10 cellular contexts compared by ENCODE assay signal in the genomic region with DNA sequence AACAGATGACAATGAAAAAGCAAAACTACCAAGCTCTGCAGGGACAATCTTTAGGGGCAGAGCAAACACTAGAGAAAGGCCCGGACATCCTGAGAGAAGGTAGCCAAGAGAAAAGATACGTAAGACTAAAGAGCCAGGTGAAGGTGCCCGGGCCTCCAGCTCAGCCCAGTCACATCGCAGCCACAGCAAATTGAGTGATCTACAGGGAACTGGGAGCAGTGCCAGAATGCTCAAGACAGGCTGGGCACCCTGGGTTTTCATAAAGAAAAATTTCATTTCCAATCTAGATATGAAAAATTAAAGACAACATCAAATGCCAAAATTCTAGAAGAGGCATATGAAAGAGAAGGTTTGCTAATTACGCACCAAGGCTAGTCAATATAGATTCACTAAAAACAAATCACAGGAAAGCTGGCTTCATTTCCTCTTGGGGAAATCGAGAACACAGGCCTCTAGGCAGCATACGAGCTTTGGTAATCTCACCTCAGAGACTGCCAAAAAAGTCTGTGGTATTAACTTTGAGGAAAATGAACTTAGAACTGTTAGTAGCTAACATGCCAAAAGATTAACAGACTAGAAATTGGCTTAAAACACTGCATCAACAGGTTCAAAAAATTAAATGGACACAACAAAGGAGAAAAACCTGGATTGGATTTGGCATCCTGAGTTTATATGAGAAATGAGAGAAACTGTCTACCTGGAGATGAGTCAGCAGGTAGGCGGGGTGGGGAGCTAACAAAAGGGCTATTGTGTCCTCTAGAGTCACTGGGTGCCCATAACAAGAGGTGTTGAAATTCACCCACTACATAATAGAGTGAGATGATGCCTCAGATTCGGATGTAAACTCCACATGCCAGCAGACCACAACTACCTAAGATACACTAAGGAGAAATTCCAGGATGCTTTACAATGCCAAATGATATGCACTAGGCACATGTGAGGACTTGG. TPM values are rescaled to one million over a fixed set of nuclear protein-coding genes. Genes with fewer than 3 reads are reported as not detected.
DNase-seq lines count a peak whose midpoint lies in the region; ATAC-seq and TF ChIP-seq lines count a peak whose summit lies in the region.
"Had no signal": no experiment of that assay in that cellular context is flagged by ENCODE, and none has a peak within 500 bp of the region (broad histone marks: within the 10 kb centered on the region; RNA-seq: fewer than 3 reads in every experiment).

No MANE protein-coding gene starts in this region.

- ATAC-seq in activated CD4-positive, alpha-beta T cell treated with anti-CD3 and anti-CD28 coated beads for 36 hours: peak; percentile 61
- ATAC-seq in right cardiac atrium: peak; percentile 50 to 52
- no peak for ATAC-seq in stimulated activated naive B cell treated with anti-CD40 and anti-IgM and Interleukin-4, amounts not matched to agents 10 μg/mL and 1 μg/mL and 100 μg/mL, for 72 hours (replicated peaks)
- no peak for ATAC-seq in GM19035 (IDR thresholded peaks at IDR 0.05; ENCODE audit: unreplicated experiment)

- H3K36me3 ChIP-seq in Peyer's patch (peaks cover 0 to 39% (median 0%) of the 10 kb centered on the region in 3 donors), neuronal stem cell (replicated peaks in 1 of 2; ENCODE audit: control insufficient read depth in 2 of 2, insufficient read depth in 2 of 2, low read length in 2 of 2) (peaks cover 10 to 87% of the 10 kb centered on the region in 2 donors)

- no peak overlapping the region for H2BK5ac ChIP-seq in neuronal stem cell (ENCODE audit: low read length)

- H3K27me3 Mint-ChIP-seq in activated CD4-positive, alpha-beta T cell treated with anti-CD3 and anti-CD28 coated beads for 36 hours: no peaks in the 10 kb centered on the region
- H3K27me3 Mint-ChIP-seq in activated CD4-positive, alpha-beta T cell treated with anti-CD3 and anti-CD28 coated beads, Interleukin-2, amount 10 ng/mL, durations not matched to agents 7 days and 5 days: no peaks in the 10 kb centered on the region
- no peaks in the 10 kb centered on the region for H3K27me3 Mint-ChIP-seq in stimulated activated naive B cell treated with anti-CD40 and anti-IgM and Interleukin-4, amounts not matched to agents 10 μg/mL and 1 μg/mL and 100 μg/mL, for 72 hours
- H3K27me3 Mint-ChIP-seq: B cell had no signal

- H3K79me1 ChIP-seq in neuronal stem cell (ENCODE audit: low read depth, low read length): peaks cover 2% of the 10 kb centered on the region

- POLR2A ChIA-PET in activated CD4-positive, alpha-beta T cell treated with anti-CD3 and anti-CD28 coated beads for 36 hours (lab: Charles Lee): no interaction called here
- POLR2A ChIA-PET in activated CD4-positive, alpha-beta T cell treated with anti-CD3 and anti-CD28 coated beads, Interleukin-2, amount 10 ng/mL, durations not matched to agents 7 days and 5 days (lab: Charles Lee): no interaction called here

- H3K4me1 Mint-ChIP-seq in activated CD4-positive, alpha-beta T cell treated with anti-CD3 and anti-CD28 coated beads for 36 hours: peaks cover 66% of the 10 kb centered on the region
- H3K4me1 Mint-ChIP-seq in activated CD4-positive, alpha-beta T cell treated with anti-CD3 and anti-CD28 coated beads, Interleukin-2, amount 10 ng/mL, durations not matched to agents 7 days and 5 days: peaks cover 62% of the 10 kb centered on the region
- H3K4me1 Mint-ChIP-seq in stimulated activated naive B cell treated with anti-CD40 and anti-IgM and Interleukin-4, amounts not matched to agents 10 μg/mL and 1 μg/mL and 100 μg/mL, for 72 hours: peaks cover 24 to 68% of the 10 kb centered on the region in 2 donors

- no peak for TF ChIP-seq CTCF in Peyer's patch (IDR thresholded peaks at IDR 0.05)

- H2BK120ac ChIP-seq in neuronal stem cell (ENCODE audit: low read depth, low read length): no peak overlapping the region

- no peak overlapping the region for H3K4ac ChIP-seq in neuronal stem cell (ENCODE audit: low read length)

- H3K27ac Mint-ChIP-seq in activated CD4-positive, alpha-beta T cell treated with anti-CD3 and anti-CD28 coated beads for 36 hours: no peak overlapping the region
- no peak overlapping the region for H3K27ac Mint-ChIP-seq in activated CD4-positive, alpha-beta T cell treated with anti-CD3 and anti-CD28 coated beads, Interleukin-2, amount 10 ng/mL, durations not matched to agents 7 days and 5 days
- peak overlapping the region; percentile 51 for H3K27ac Mint-ChIP-seq in stimulated activated naive B cell treated with anti-CD40 and anti-IgM and Interleukin-4, amounts not matched to agents 10 μg/mL and 1 μg/mL and 100 μg/mL, for 72 hours
- H3K27ac Mint-ChIP-seq: B cell had no signal

- H3K9me3 Mint-ChIP-seq in activated CD4-positive, alpha-beta T cell treated with anti-CD3 and anti-CD28 coated beads for 36 hours (ENCODE audit: low read depth): no peaks in the 10 kb centered on the region
- H3K9me3 Mint-ChIP-seq in activated CD4-positive, alpha-beta T cell treated with anti-CD3 and anti-CD28 coated beads, Interleukin-2, amount 10 ng/mL, durations not matched to agents 7 days and 5 days: no peaks in the 10 kb centered on the region
- H3K9me3 Mint-ChIP-seq in stimulated activated naive B cell treated with anti-CD40 and anti-IgM and Interleukin-4, amounts not matched to agents 10 μg/mL and 1 μg/mL and 100 μg/mL, for 72 hours: no peaks in the 10 kb centered on the region

- no peaks in the 10 kb centered on the region for H3K9me3 ChIP-seq in Peyer's patch
- no peaks in the 10 kb centered on the region for H3K9me3 ChIP-seq in right cardiac atrium (ENCODE audit: control insufficient read depth, low read length)
- H3K9me3 ChIP-seq in neuronal stem cell (replicated peaks in 1 of 2; ENCODE audit: control insufficient read depth in 2 of 2, insufficient read depth in 1 of 2, low read depth in 1 of 2, low read length in 2 of 2): no peaks in the 10 kb centered on the region
- H3K9me3 ChIP-seq: neutrophil had no signal

- H2BK15ac ChIP-seq in neuronal stem cell (ENCODE audit: low read length): no peak overlapping the region

- H3K4me3 Mint-ChIP-seq in activated CD4-positive, alpha-beta T cell treated with anti-CD3 and anti-CD28 coated beads for 36 hours: no peak overlapping the region
- no peak overlapping the region for H3K4me3 Mint-ChIP-seq in activated CD4-positive, alpha-beta T cell treated with anti-CD3 and anti-CD28 coated beads, Interleukin-2, amount 10 ng/mL, durations not matched to agents 7 days and 5 days
- no peak overlapping the region for H3K4me3 Mint-ChIP-seq in stimulated activated naive B cell treated with anti-CD40 and anti-IgM and Interleukin-4, amounts not matched to agents 10 μg/mL and 1 μg/mL and 100 μg/mL, for 72 hours
- H3K4me3 Mint-ChIP-seq: B cell had no signal

- no peak overlapping the region for H4K91ac ChIP-seq in neuronal stem cell (ENCODE audit: low read depth, low read length, poor library complexity)

- H2AFZ ChIP-seq in neuronal stem cell (ENCODE audit: low read length): no peak overlapping the region

- DNase-seq in activated CD4-positive, alpha-beta T cell treated with anti-CD3 and anti-CD28 coated beads for 36 hours: peak; percentile 45
- no peak for DNase-seq in activated CD4-positive, alpha-beta T cell treated with anti-CD3 and anti-CD28 coated beads, Interleukin-2, amount 10 ng/mL, durations not matched to agents 7 days and 5 days
- DNase-seq in Peyer's patch (peak in 1 of 3 donors; percentile 69), right cardiac atrium (peak in 1 of 3 donors; percentile 27), neuronal stem cell (ENCODE audit: low spot score) (no peak), medulla oblongata (ENCODE audit: extremely low spot score) (no peak)
- DNase-seq in stimulated activated naive B cell treated with anti-CD40 and anti-IgM and Interleukin-4, amounts not matched to agents 10 μg/mL and 1 μg/mL and 100 μg/mL, for 72 hours: no peak

- no peak overlapping the region for H3K23ac ChIP-seq in neuronal stem cell (ENCODE audit: low read depth, low read length, poor library complexity)

- H3K4me3 ChIP-seq in Peyer's patch (no peak overlapping the region), right cardiac atrium (ENCODE audit: low read length) (no peak overlapping the region), neuronal stem cell (ENCODE audit: low read length in 2 of 2) (no peak overlapping the region)

- WGBS in right cardiac atrium: 29% methylated on average over 9 of the region's 9 CpGs
- no CpG with 5 or more reads among the region's 9 CpGs for WGBS in neuronal stem cell (ENCODE audit: extremely low coverage in 2 of 2, insufficient read length in 2 of 2, insufficient replicate concordance in 1 of 2), 2 donors

- intact Hi-C loops in activated CD4-positive, alpha-beta T cell treated with anti-CD3 and anti-CD28 coated beads for 36 hours (cut with DNase I, micrococcal nuclease): no loop called here
- intact Hi-C loops in right cardiac atrium (cut with DNase I): no loop called here

- no peak overlapping the region for H3K14ac ChIP-seq in neuronal stem cell (ENCODE audit: low read length)

- no peak overlapping the region for H4K8ac ChIP-seq in neuronal stem cell (ENCODE audit: low read depth, low read length)

- H3K27ac ChIP-seq in Peyer's patch (peak overlapping the region in 3 of 4 donors; percentile 29 to 51 (median 37)), right cardiac atrium (ENCODE audit: low read length) (peak overlapping the region; percentile 25), neuronal stem cell (replicated peaks; ENCODE audit: low read length) (no peak overlapping the region)
- H3K27ac ChIP-seq: neutrophil had no signal

- no peak overlapping the region for H3K4me2 ChIP-seq in neuronal stem cell (ENCODE audit: insufficient read depth, low read length, poor library complexity, severe bottlenecking)

- H3K27me3 ChIP-seq in Peyer's patch: no peaks in the 10 kb centered on the region
- no peaks in the 10 kb centered on the region for H3K27me3 ChIP-seq in right cardiac atrium (ENCODE audit: control insufficient read depth, insufficient read depth)
- H3K27me3 ChIP-seq in neuronal stem cell (ENCODE audit: control insufficient read depth in 3 of 3, insufficient read depth in 3 of 3, low read depth in 1 of 3, low read length in 3 of 3): no peaks in the 10 kb centered on the region
- H3K27me3 ChIP-seq: neutrophil had no signal

- no peak overlapping the region for H3K9ac ChIP-seq in neuronal stem cell (ENCODE audit: low read depth, low read length, poor library complexity)

- peak in 1 of 2 donors; percentile 17 for TF ChIP-seq POLR2A in Peyer's patch (IDR thresholded peaks at IDR 0.05)

- CTCF ChIA-PET in activated CD4-positive, alpha-beta T cell treated with anti-CD3 and anti-CD28 coated beads for 36 hours (lab: Charles Lee): interaction anchor here (1.1 kb wide), 1 partner anchor 107 kb away, joined by 3 read pairs; no protein-coding TSS in a partner anchor
- CTCF ChIA-PET in activated CD4-positive, alpha-beta T cell treated with anti-CD3 and anti-CD28 coated beads, Interleukin-2, amount 10 ng/mL, durations not matched to agents 7 days and 5 days (lab: Charles Lee): interaction anchor here (1.3 kb wide), 1 partner anchor 7 kb away, joined by 3 read pairs; no protein-coding TSS in a partner anchor

- no peak overlapping the region for H2AK5ac ChIP-seq in neuronal stem cell (ENCODE audit: low read depth, low read length)

- peaks cover 53% of the 10 kb centered on the region for H3K36me3 Mint-ChIP-seq in activated CD4-positive, alpha-beta T cell treated with anti-CD3 and anti-CD28 coated beads for 36 hours (ENCODE audit: low read depth)
- H3K36me3 Mint-ChIP-seq in activated CD4-positive, alpha-beta T cell treated with anti-CD3 and anti-CD28 coated beads, Interleukin-2, amount 10 ng/mL, durations not matched to agents 7 days and 5 days (ENCODE audit: low read depth): peaks cover 52% of the 10 kb centered on the region
- H3K36me3 Mint-ChIP-seq in stimulated activated naive B cell treated with anti-CD40 and anti-IgM and Interleukin-4, amounts not matched to agents 10 μg/mL and 1 μg/mL and 100 μg/mL, for 72 hours: peaks cover 13 to 39% of the 10 kb centered on the region in 2 donors

- H3K18ac ChIP-seq in neuronal stem cell (ENCODE audit: low read length): no peak overlapping the region

- peaks cover 0 to 63% (median 12%) of the 10 kb centered on the region in 4 donors for H3K4me1 ChIP-seq in Peyer's patch
- peaks cover 13% of the 10 kb centered on the region for H3K4me1 ChIP-seq in right cardiac atrium (ENCODE audit: control insufficient read depth, insufficient read depth, low read length)
- H3K4me1 ChIP-seq in neuronal stem cell (ENCODE audit: control insufficient read depth in 2 of 2, insufficient read depth in 1 of 2, low read depth in 1 of 2, low read length in 2 of 2): peaks cover 12 to 17% of the 10 kb centered on the region in 2 donors

- H2BK12ac ChIP-seq in neuronal stem cell (ENCODE audit: low read length): no peak overlapping the region

RNA-seq across cellular contexts. Expression of a gene that starts 6.6 kb away (rescaled TPM):
- total RNA-seq in activated CD4-positive, alpha-beta T cell treated with anti-CD3 and anti-CD28 coated beads for 36 hours: 10 to 100 TPM; 65.1 to 91.8 TPM
- total RNA-seq in activated CD4-positive, alpha-beta T cell treated with anti-CD3 and anti-CD28 coated beads, Interleukin-2, amount 10 ng/mL, durations not matched to agents 7 days and 5 days: 100 to 1,000 TPM; 101 to 111 TPM
- 100 to 1,000 TPM; 117 to 184 (median 138) TPM for total RNA-seq in Peyer's patch
- total RNA-seq in right cardiac atrium: 10 to 100 TPM; 56.5 to 90.9 (median 61.6) TPM
- polyA plus RNA-seq in right cardiac atrium: 41.1 TPM
- 91.9 TPM for polyA plus RNA-seq in neuronal stem cell (2013, experiment 1 of 2)
- polyA plus RNA-seq in neuronal stem cell (2013, experiment 2 of 2): 92.3 TPM

Comparison
In these comparisons a context has a peak if more than half of its experiments do, and no peak if none do; other contexts are left out.
1. ATAC-seq: peak in activated CD4-positive, alpha-beta T cell treated with anti-CD3 and anti-CD28 coated beads for 36 hours (single experiment) and right cardiac atrium (2 of 2); none in stimulated activated naive B cell treated with anti-CD40 and anti-IgM and Interleukin-4, amounts not matched to agents 10 μg/mL and 1 μg/mL and 100 μg/mL, for 72 hours (0 of 2) and GM19035 (single experiment).